Comparison of ENCODE assay signal across 31 cellular contexts in the genomic region with DNA sequence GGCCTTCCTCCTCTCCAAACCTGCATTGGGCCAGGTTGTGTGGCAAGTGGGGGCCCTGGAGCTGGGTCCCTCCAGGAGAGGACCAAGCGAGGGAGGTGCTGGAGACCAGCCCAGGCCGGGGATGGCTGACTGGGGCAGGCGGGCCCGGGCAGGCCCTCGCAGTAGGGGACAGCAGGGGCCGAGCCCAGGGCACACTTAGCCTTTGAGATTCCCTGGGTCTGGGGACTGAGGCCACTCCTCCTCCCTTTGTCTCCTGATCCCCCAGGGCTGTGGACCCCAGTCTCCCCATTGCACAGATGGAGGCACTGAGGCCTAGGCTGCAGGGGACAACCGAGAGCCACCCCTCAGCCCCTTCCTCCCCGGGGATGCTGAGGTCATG. TPM values are rescaled to one million over a fixed set of nuclear protein-coding genes. Genes with fewer than 3 reads are reported as not detected.
DNase-seq lines count a peak whose midpoint lies in the region; TF ChIP-seq lines count a peak whose summit lies in the region.
"Had no signal": no experiment of that assay in that cellular context is flagged by ENCODE, and none has a peak within 500 bp of the region (broad histone marks: within the 10 kb centered on the region; RNA-seq: fewer than 3 reads in every experiment).

No MANE protein-coding gene starts in this region.

- H3K27me3 Mint-ChIP-seq in endodermal cell (ENCODE audit: insufficient read depth) (peaks cover 83% of the 10 kb centered on the region), neural progenitor cell (ENCODE audit: insufficient read depth, low read depth) (peaks cover 15% of the 10 kb centered on the region)
- H3K27me3 Mint-ChIP-seq: stimulated activated naive CD8-positive, alpha-beta T cell treated with anti-CD3 and anti-CD28 coated beads, Interleukin-15, amount 100 ng/mL, for 72 hours had no signal

- H3K4me3 ChIP-seq in NT2/D1 (ENCODE audit: insufficient read length, low read depth), result peak overlapping the region; percentile 15
- no peak overlapping the region for H3K4me3 ChIP-seq in endodermal cell (ENCODE audit: low read length)
- no peak overlapping the region for H3K4me3 ChIP-seq in neural progenitor cell
- H3K4me3 ChIP-seq: adrenal gland, left lung, prostate gland, right lobe of liver, thoracic aorta had no signal

- no peak overlapping the region for H2AFZ ChIP-seq in neural progenitor cell (replicated peaks)

- peak overlapping the region; percentile 34 for H3K4me3 Mint-ChIP-seq in endodermal cell
- no peak overlapping the region for H3K4me3 Mint-ChIP-seq in neural progenitor cell
- H3K4me3 Mint-ChIP-seq: activated CD8-positive, alpha-beta memory T cell treated with anti-CD3 and anti-CD28 coated beads, Interleukin-2, amount 10 ng/mL, durations not matched to agents 7 days and 5 days; activated T-cell treated with anti-CD3 and anti-CD28 coated beads, Interleukin-2, amount 50 U/mL, for 4 hours; memory B cell had no signal

- H3K36me3 Mint-ChIP-seq in endodermal cell (ENCODE audit: low read depth) (peaks cover 8% of the 10 kb centered on the region), neural progenitor cell (no peaks in the 10 kb centered on the region)
- H3K36me3 Mint-ChIP-seq: activated CD8-positive, alpha-beta memory T cell treated with anti-CD3 and anti-CD28 coated beads, Interleukin-2, amount 10 ng/mL, durations not matched to agents 7 days and 5 days; memory B cell had no signal

- no peaks in the 10 kb centered on the region for H3K36me3 ChIP-seq in NT2/D1 (ENCODE audit: insufficient read depth, insufficient read length, low read length)
- H3K36me3 ChIP-seq in endodermal cell (ENCODE audit: control insufficient read depth, insufficient read depth, low read length), result no peaks in the 10 kb centered on the region
- no peaks in the 10 kb centered on the region for H3K36me3 ChIP-seq in neural progenitor cell
- H3K36me3 ChIP-seq: adrenal gland, left lung, neutrophil, prostate gland, right lobe of liver, thoracic aorta, WERI-Rb-1 had no signal

- DNase-seq in DMS53 (lab: John Stamatoyannopoulos, UW), result peak; percentile 29
- no peak for DNase-seq in DMS53 treated with DMSO at 0.1 percent for 48 hours (lab: John Stamatoyannopoulos, UW; ENCODE audit: unreplicated experiment)
- no peak for DNase-seq in NT2/D1 (ENCODE audit: low read depth, low spot score)
- DNase-seq in endodermal cell, result peak; percentile 70
- no peak for DNase-seq in neural progenitor cell (ENCODE audit: low spot score)
- DNase-seq in cortex of kidney (lab: John Stamatoyannopoulos, UW), result no peak
- no peak for DNase-seq in stimulated activated CD8-positive, alpha-beta memory T cell treated with anti-CD3 and anti-CD28 coated beads, Interleukin-4, amount 100 ng/mL, for 48 hours
- DNase-seq in NCI-H526 treated with DMSO at 0.1 percent for 48 hours (lab: John Stamatoyannopoulos, UW), result no peak
- DNase-seq: activated CD4-positive, alpha-beta T cell treated with anti-CD3 and anti-CD28 coated beads for 48 hours; activated CD8-positive, alpha-beta memory T cell treated with anti-CD3 and anti-CD28 coated beads, Interleukin-2, amount 10 ng/mL, durations not matched to agents 7 days and 5 days; activated T-cell treated with anti-CD3 and anti-CD28 coated beads, Interleukin-2, amount 50 U/mL, for 4 hours; adrenal gland; cerebellar nuclear complex; HCEC 1CT; hypothalamus; IMR-90; left lung; NCI-H146; NCI-H345; NCI-H748 treated with DMSO at 0.1 percent for 48 hours; SW 1271; T-helper 9 cell; WERI-Rb-1 had no signal

- H3K4me1 ChIP-seq in NT2/D1 (ENCODE audit: insufficient read depth, insufficient read length) (peaks cover 45% of the 10 kb centered on the region), endodermal cell (ENCODE audit: control insufficient read depth, insufficient read depth, low read length) (peaks cover 40% of the 10 kb centered on the region), neural progenitor cell (peaks cover 93% of the 10 kb centered on the region)
- H3K4me1 ChIP-seq: prostate gland had no signal

- H3F3A ChIP-seq in neural progenitor cell (ENCODE audit: low read depth), result peaks cover 75% of the 10 kb centered on the region

- peaks cover 11% of the 10 kb centered on the region for H4K20me1 ChIP-seq in neural progenitor cell (ENCODE audit: low read depth)

- peak overlapping the region; percentile 83 for H3K4me2 ChIP-seq in neural progenitor cell

- H3K27ac Mint-ChIP-seq in endodermal cell, result no peak overlapping the region
- no peak overlapping the region for H3K27ac Mint-ChIP-seq in neural progenitor cell
- H3K27ac Mint-ChIP-seq: memory B cell had no signal

- H3K27ac ChIP-seq in endodermal cell (ENCODE audit: low read depth, low read length) (peak overlapping the region; percentile 24), neural progenitor cell (no peak overlapping the region)
- H3K27ac ChIP-seq: 22Rv1, adrenal gland, left lung, neutrophil, prostate gland, right lobe of liver, thoracic aorta, WERI-Rb-1 had no signal

- H3K9me3 ChIP-seq in NT2/D1 (ENCODE audit: insufficient read depth, low read length), result no peaks in the 10 kb centered on the region
- H3K9me3 ChIP-seq in endodermal cell (ENCODE audit: control insufficient read depth, low read length), result no peaks in the 10 kb centered on the region
- H3K9me3 ChIP-seq in neural progenitor cell (ENCODE audit: low read depth), result no peaks in the 10 kb centered on the region
- H3K9me3 ChIP-seq: adrenal gland, left lung, neutrophil, prostate gland, right lobe of liver, thoracic aorta had no signal

- H3K9ac ChIP-seq in NT2/D1 (ENCODE audit: insufficient read length, low read depth) (peak overlapping the region; percentile 69), endodermal cell (ENCODE audit: extremely low read depth, low read length, poor library complexity, severe bottlenecking) (no peak overlapping the region), neural progenitor cell (no peak overlapping the region)

- H3K27me3 ChIP-seq in NT2/D1 (ENCODE audit: insufficient read depth, insufficient read length) (peaks cover 98% of the 10 kb centered on the region), endodermal cell (ENCODE audit: control insufficient read depth, insufficient read depth, low read length, poor library complexity, severe bottlenecking) (peaks cover 66% of the 10 kb centered on the region), neural progenitor cell (peaks cover 100% of the 10 kb centered on the region)

- H3K9me3 Mint-ChIP-seq in endodermal cell, result no peaks in the 10 kb centered on the region
- no peaks in the 10 kb centered on the region for H3K9me3 Mint-ChIP-seq in neural progenitor cell
- H3K9me3 Mint-ChIP-seq: activated T-cell treated with anti-CD3 and anti-CD28 coated beads, Interleukin-2, amount 50 U/mL, for 4 hours; memory B cell; stimulated activated naive CD8-positive, alpha-beta T cell treated with anti-CD3 and anti-CD28 coated beads, Interleukin-15, amount 100 ng/mL, for 72 hours had no signal

- no peak for TF ChIP-seq CTCF in endodermal cell (conservative IDR thresholded peaks at IDR 0.05)
- no peak for TF ChIP-seq CTCF in neural progenitor cell (IDR thresholded peaks at IDR 0.05)

- H3K4me1 Mint-ChIP-seq in endodermal cell, result peaks cover 51% of the 10 kb centered on the region
- H3K4me1 Mint-ChIP-seq in neural progenitor cell, result peaks cover 60% of the 10 kb centered on the region

- 34 to 53% methylated on average over 4 to 8 of the region's 8 CpGs for WGBS in endodermal cell (ENCODE audit: insufficient coverage in 1 of 2, insufficient read length in 1 of 2), 2 experiments

- no peaks in the 10 kb centered on the region for H3K79me2 ChIP-seq in neural progenitor cell (ENCODE audit: low read depth)

RNA-seq across cellular contexts. Expression of gene FOXJ1, which starts 5.2 kb away (rescaled TPM):
- total RNA-seq in endodermal cell, result 10 to 100 TPM; 17.8 to 23.6 TPM
- polyA plus RNA-seq in endodermal cell (2013, experiment 1 of 2), result 12.3 TPM
- polyA plus RNA-seq in endodermal cell (2013, experiment 2 of 2), result 12.8 TPM
- total RNA-seq in neural progenitor cell (ENCODE audit: low replicate concordance), result 0.49 and 1.7 TPM in 2 replicates
- total RNA-seq: Daoy, IMR-90, thoracic aorta had no signal

RNA-seq across cellular contexts. Expression of gene EXOC7, which starts 32.2 kb away (rescaled TPM):
- total RNA-seq in endodermal cell (100 to 1,000 TPM; 159 to 187 TPM), neural progenitor cell (ENCODE audit: low replicate concordance) (64.3 and 72.8 TPM in 2 replicates)
- polyA plus RNA-seq in endodermal cell (2013, experiment 1 of 2), result 83.1 TPM
- polyA plus RNA-seq in endodermal cell (2013, experiment 2 of 2), result 82.3 TPM

RNA-seq across cellular contexts. Expression of gene ZACN, which starts 56.8 kb away (rescaled TPM):
- total RNA-seq in endodermal cell (under 1 TPM in 1 of 2 donors, not detected in 1; 0.09 TPM), neural progenitor cell (ENCODE audit: low replicate concordance) (not detected in 2 replicates)
- polyA plus RNA-seq in endodermal cell (2013, experiment 1 of 2), result not detected
- polyA plus RNA-seq in endodermal cell (2013, experiment 2 of 2), result not detected
- total RNA-seq: Daoy, IMR-90, prostate gland, right lobe of liver, thoracic aorta had no signal
- polyA plus RNA-seq: IMR-90 had no signal

Comparison
In these comparisons a context has a peak if more than half of its experiments do, and no peak if none do; other contexts are left out.
1. DNase-seq: peak in DMS53 (single experiment) and endodermal cell (single experiment); none in DMS53 treated with DMSO at 0.1 percent for 48 hours (single experiment), NT2/D1 (single experiment), neural progenitor cell (single experiment), cortex of kidney (single experiment), stimulated activated CD8-positive, alpha-beta memory T cell treated with anti-CD3 and anti-CD28 coated beads, Interleukin-4, amount 100 ng/mL, for 48 hours (single experiment) and NCI-H526 treated with DMSO at 0.1 percent for 48 hours (single experiment).